ENCODE assay signal across 15 cellular contexts in the genomic region with DNA sequence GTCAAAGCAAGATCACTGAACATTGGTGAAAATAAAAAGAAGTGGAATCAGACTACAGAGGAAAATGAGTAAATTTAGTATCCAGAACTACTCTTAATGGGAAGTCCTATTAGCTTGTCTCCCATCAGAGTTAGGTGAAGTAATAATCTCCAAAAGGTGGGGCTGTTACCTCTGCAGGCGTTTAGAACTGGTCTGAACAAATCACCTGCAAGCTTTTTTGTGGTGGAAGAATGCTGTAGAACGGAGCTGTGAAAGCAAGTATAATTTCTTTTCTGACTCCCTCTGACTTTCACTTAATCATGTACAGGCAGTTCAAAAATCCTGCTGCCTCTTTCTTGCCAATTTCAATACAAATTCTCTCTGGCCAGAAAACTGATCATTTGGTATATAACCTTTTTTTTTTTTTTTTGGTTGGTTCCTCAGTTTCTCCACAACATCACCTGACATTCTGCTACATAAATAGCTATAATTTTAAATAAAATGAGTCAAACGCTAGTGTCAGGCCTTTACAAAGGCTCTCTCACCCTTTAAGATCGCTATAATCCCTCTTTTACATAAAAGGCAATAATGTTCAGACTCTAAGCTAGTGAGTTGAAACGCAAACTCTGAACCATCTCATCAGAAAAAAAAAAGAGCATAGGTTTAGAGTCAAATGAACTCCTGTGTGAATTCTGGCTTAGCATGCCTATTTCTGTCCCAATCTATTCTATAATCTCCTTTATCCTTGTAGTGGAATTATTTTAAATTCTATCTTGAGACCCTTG. TPM values are rescaled to one million over a fixed set of nuclear protein-coding genes. Genes with fewer than 3 reads are reported as not detected.
DNase-seq lines count a peak whose midpoint lies in the region; ATAC-seq and TF ChIP-seq lines count a peak whose summit lies in the region.
"Had no signal": no experiment of that assay in that cellular context is flagged by ENCODE, and none has a peak within 500 bp of the region (broad histone marks: within the 10 kb centered on the region; RNA-seq: fewer than 3 reads in every experiment).

No MANE protein-coding gene starts in this region.

- no peak for TF ChIP-seq EP300 in esophagus muscularis mucosa (IDR thresholded peaks at IDR 0.05)
- TF ChIP-seq EP300 in sigmoid colon (IDR thresholded peaks at IDR 0.05), result no peak
- TF ChIP-seq EP300 in upper lobe of left lung (IDR thresholded peaks at IDR 0.05), result no peak

- no peak for TF ChIP-seq POLR2A in esophagus muscularis mucosa (IDR thresholded peaks at IDR 0.05; ENCODE audit: low read depth)
- TF ChIP-seq POLR2A in sigmoid colon (IDR thresholded peaks at IDR 0.05), result no peak
- TF ChIP-seq POLR2A in upper lobe of left lung (IDR thresholded peaks at IDR 0.05), result no peak

- H3K4me3 ChIP-seq in ACC112 (ENCODE audit: low read depth, low read length) (no peak overlapping the region), RWPE2 (ENCODE audit: severe bottlenecking) (no peak overlapping the region), esophagus muscularis mucosa (no peak overlapping the region), sigmoid colon (no peak overlapping the region), upper lobe of left lung (no peak overlapping the region)
- H3K4me3 ChIP-seq: Peyer's patch, transverse colon had no signal

- no peak for DNase-seq in RWPE2 (ENCODE audit: low spot score)
- no peak for DNase-seq in esophagus muscularis mucosa (ENCODE audit: extremely low spot score)
- DNase-seq in sigmoid colon, result no peak
- no peak for DNase-seq in NOMO-1 treated with DMSO at 0.1 percent for 48 hours (lab: John Stamatoyannopoulos, UW; ENCODE audit: unreplicated experiment)
- DNase-seq in upper lobe of left lung, result no peak
- DNase-seq: activated CD4-positive, alpha-beta T cell treated with anti-CD3 and anti-CD28 coated beads, Interleukin-2, amount 10 ng/mL, durations not matched to agents 7 days and 5 days; foreskin melanocyte; NCI-H748 treated with DMSO at 0.1 percent for 48 hours; Peyer's patch; transverse colon had no signal

- H3K27me3 ChIP-seq in ACC112 (ENCODE audit: insufficient read depth, low read length) (no peaks in the 10 kb centered on the region), RWPE2 (ENCODE audit: insufficient read depth, poor library complexity, severe bottlenecking) (no peaks in the 10 kb centered on the region), esophagus muscularis mucosa (no peaks in the 10 kb centered on the region), sigmoid colon (no peaks in the 10 kb centered on the region), upper lobe of left lung (no peaks in the 10 kb centered on the region)
- H3K27me3 ChIP-seq: Peyer's patch, transverse colon had no signal

- ATAC-seq in RWPE2 (ENCODE audit: low read depth) (no peak), HG02588 (IDR thresholded peaks at IDR 0.05; ENCODE audit: unreplicated experiment) (no peak), upper lobe of left lung (ENCODE audit: low FRiP score in 2 of 2) (no peak)
- no peak for ATAC-seq in activated CD4-positive, CD25-positive, alpha-beta regulatory T cell treated with anti-CD3 and anti-CD28 coated beads, Interleukin-2, amount 50 U/mL, for 24 hours

- intact Hi-C loops in esophagus muscularis mucosa (cut with DNase I) (loop anchor here (5.0 kb wide), 1 partner anchor 38 kb away; no protein-coding TSS in a partner anchor), sigmoid colon (cut with DNase I) (no loop called here)

- WGBS in esophagus muscularis mucosa, result 88% methylated on average over 5 of the region's 5 CpGs
- 90 to 92% methylated on average over 5 of the region's 5 CpGs for WGBS in sigmoid colon, 2 donors
- WGBS in upper lobe of left lung, 2 donors, result 90 to 92% methylated on average over 5 of the region's 5 CpGs

- H3K27ac ChIP-seq in ACC112 (ENCODE audit: low read depth, low read length) (peak overlapping the region; percentile 88), RWPE2 (ENCODE audit: poor library complexity, severe bottlenecking) (peak overlapping the region; percentile 26), esophagus muscularis mucosa (replicated peaks in 1 of 4) (peak overlapping the region in 3 of 4 donors; percentile 47 to 60 (median 54)), sigmoid colon (peak overlapping the region in 3 of 4 donors; percentile 30 to 66 (median 53)), upper lobe of left lung (peak overlapping the region in 2 of 4 donors; percentile 5 to 24)
- H3K27ac ChIP-seq: parathyroid adenoma, Peyer's patch had no signal

- no peaks in the 10 kb centered on the region for H3K79me2 ChIP-seq in ACC112 (ENCODE audit: control insufficient read depth, insufficient read depth, low read length, unreplicated experiment)
- H3K79me2 ChIP-seq: parathyroid adenoma had no signal

- no peak for TF ChIP-seq CTCF in RWPE2 (IDR thresholded peaks at IDR 0.05; ENCODE audit: poor library complexity, severe bottlenecking)
- TF ChIP-seq CTCF in esophagus muscularis mucosa (IDR thresholded peaks at IDR 0.05), result no peak
- no peak for TF ChIP-seq CTCF in sigmoid colon (IDR thresholded peaks at IDR 0.05)
- no peak for TF ChIP-seq CTCF in upper lobe of left lung (IDR thresholded peaks at IDR 0.05)

- no peaks in the 10 kb centered on the region for H3K36me3 ChIP-seq in ACC112 (ENCODE audit: insufficient read depth, low read length)
- no peaks in the 10 kb centered on the region for H3K36me3 ChIP-seq in RWPE2 (ENCODE audit: low read depth)
- no peaks in the 10 kb centered on the region for H3K36me3 ChIP-seq in esophagus muscularis mucosa
- H3K36me3 ChIP-seq in sigmoid colon, result no peaks in the 10 kb centered on the region
- no peaks in the 10 kb centered on the region for H3K36me3 ChIP-seq in upper lobe of left lung
- H3K36me3 ChIP-seq: Peyer's patch, transverse colon had no signal

- H3K4me1 ChIP-seq in ACC112 (ENCODE audit: control insufficient read depth, insufficient read depth, low read length, unreplicated experiment), result peaks cover 17% of the 10 kb centered on the region
- peaks cover 9% of the 10 kb centered on the region for H3K4me1 ChIP-seq in RWPE2 (ENCODE audit: insufficient read depth, poor library complexity, severe bottlenecking)
- H3K4me1 ChIP-seq in esophagus muscularis mucosa, result peaks cover 2 to 26% (median 20%) of the 10 kb centered on the region in 4 donors
- H3K4me1 ChIP-seq in sigmoid colon, result peaks cover 0 to 11% (median 7%) of the 10 kb centered on the region in 4 donors
- peaks cover 0 to 16% (median 6%) of the 10 kb centered on the region in 4 donors for H3K4me1 ChIP-seq in upper lobe of left lung
- H3K4me1 ChIP-seq: Peyer's patch had no signal

- peak overlapping the region; percentile 77 for H2AFZ ChIP-seq in ACC112 (ENCODE audit: low read length, unreplicated experiment)

- H3K9me3 ChIP-seq in RWPE2 (ENCODE audit: severe bottlenecking) (no peaks in the 10 kb centered on the region), esophagus muscularis mucosa (no peaks in the 10 kb centered on the region), sigmoid colon (no peaks in the 10 kb centered on the region), upper lobe of left lung (no peaks in the 10 kb centered on the region)
- H3K9me3 ChIP-seq: Peyer's patch, transverse colon had no signal

RNA-seq across cellular contexts. Expression of a gene that starts 38.8 kb away (rescaled TPM):
- 100 to 1,000 TPM; 144 to 844 (median 324) TPM for total RNA-seq in esophagus muscularis mucosa
- 100 to 1,000 TPM in 3 of 4 donors, 10 to 100 TPM in 1; 71.7 to 182 (median 132) TPM for total RNA-seq in sigmoid colon
- polyA plus RNA-seq in sigmoid colon, result 10 to 100 TPM; 26.4 to 57.7 (median 35.5) TPM
- total RNA-seq in upper lobe of left lung, result 100 to 1,000 TPM; 103 to 364 (median 228) TPM

RNA-seq across cellular contexts. Expression of a gene that starts 43.8 kb away (rescaled TPM):
- total RNA-seq in esophagus muscularis mucosa (1 to 10 TPM; 2.1 to 5.7 (median 2.9) TPM), sigmoid colon (1 to 10 TPM in 3 of 4 donors, under 1 TPM in 1; 0.95 to 3.9 (median 2.7) TPM), upper lobe of left lung (1 to 10 TPM in 3 of 6 donors, under 1 TPM in 3; 0.52 to 4.2 (median 0.94) TPM)
- under 1 TPM in 2 of 3 donors, not detected in 1; 0.58 to 0.60 TPM for polyA plus RNA-seq in sigmoid colon
- total RNA-seq: A673 had no signal
